Comparison of ENCODE assay signal across 7 cellular contexts in the genomic region with DNA sequence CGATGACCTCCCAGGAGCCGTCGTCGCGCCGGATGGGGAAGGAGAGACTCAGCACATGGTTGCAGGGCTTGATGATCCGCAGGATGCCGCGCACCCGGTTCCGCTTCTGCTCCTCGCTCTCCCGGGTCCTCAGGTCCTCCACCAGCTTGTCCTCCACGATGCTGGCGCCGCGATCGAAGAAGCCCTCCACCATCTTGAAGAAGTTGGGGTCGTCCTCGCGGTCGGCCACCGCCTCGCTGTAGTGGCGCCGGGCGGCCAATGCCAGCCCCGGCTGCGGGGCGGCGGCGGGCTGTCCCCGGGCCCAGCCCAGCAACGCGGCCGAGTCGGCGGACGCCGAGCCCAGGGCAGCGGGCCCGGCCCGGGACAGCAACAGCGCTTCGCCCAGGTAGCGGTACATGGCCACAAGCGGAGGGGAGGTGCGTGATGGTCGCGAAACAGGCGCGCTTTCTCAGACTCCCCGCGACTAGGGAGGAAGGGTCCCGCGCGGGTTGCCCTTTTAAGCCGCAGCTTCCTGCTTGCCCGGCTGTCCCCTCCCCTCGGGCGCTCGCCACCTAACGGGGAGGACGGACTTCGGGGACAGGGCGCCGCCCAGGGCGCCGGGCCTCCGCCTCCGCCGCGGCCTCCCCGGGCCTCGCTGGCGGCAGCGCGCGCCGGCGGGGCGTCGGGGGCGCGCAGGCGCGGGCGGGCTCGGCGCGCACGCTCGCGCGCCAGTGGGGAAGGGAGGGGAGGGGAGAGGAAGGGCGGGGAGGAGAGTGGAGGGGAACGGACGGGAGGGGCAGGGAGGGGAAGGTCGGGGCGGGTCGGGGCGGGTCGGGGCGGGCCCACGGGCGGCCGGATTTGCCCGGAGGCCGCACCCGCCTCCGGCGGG. TPM values are rescaled to one million over a fixed set of nuclear protein-coding genes. Genes with fewer than 3 reads are reported as not detected.
DNase-seq lines count a peak whose midpoint lies in the region; ATAC-seq, FAIRE-seq and TF ChIP-seq lines count a peak whose summit lies in the region.

TSS of gene GLUD1 (minus strand) at position 471 of the 868 bp plus-strand sequence. CDS start at position 397, 74 bp downstream.
A gene with protein sequence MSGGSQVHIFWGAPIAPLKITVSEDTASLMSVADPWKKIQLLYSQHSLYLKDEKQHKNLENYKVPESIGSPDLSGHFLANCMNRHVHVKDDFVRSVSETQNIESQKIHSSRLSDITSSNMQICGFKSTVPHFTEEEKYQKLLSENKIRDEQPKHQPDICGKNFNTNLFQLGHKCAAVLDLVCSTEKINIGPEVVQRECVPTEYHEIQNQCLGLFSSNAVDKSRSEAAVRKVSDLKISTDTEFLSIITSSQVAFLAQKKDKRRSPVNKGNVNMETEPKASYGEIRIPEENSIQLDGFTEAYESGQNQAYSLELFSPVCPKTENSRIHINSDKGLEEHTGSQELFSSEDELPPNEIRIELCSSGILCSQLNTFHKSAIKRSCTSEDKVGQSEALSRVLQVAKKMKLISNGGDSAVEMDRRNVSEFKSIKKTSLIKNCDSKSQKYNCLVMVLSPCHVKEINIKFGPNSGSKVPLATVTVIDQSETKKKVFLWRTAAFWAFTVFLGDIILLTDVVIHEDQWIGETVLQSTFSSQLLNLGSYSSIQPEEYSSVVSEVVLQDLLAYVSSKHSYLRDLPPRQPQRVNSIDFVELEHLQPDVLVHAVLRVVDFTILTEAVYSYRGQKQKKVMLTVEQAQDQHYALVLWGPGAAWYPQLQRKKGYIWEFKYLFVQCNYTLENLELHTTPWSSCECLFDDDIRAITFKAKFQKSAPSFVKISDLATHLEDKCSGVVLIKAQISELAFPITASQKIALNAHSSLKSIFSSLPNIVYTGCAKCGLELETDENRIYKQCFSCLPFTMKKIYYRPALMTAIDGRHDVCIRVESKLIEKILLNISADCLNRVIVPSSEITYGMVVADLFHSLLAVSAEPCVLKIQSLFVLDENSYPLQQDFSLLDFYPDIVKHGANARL (plus strand): TSS at position 834 of the 868 bp plus-strand sequence. CDS start 56,149 bp downstream, outside the sequence.

- DNase-seq in GM13977 (ENCODE audit: low spot score) (peak; percentile 95), NCI-H1436 treated with DMSO at 0.1 percent for 48 hours (lab: John Stamatoyannopoulos, UW) (peak; percentile 56), T-helper 22 cell (ENCODE audit: low read depth) (peak; percentile 80), astrocyte (ENCODE audit: low read depth) (peak; percentile 78), hepatocyte (ENCODE audit: low spot score) (peak; percentile 96), retina (peak; percentile 89)

- peaks cover 21% of the 10 kb centered on the region for H3K4me1 Mint-ChIP-seq in astrocyte (ENCODE audit: low read depth, unreplicated experiment)

- peaks cover 22% of the 10 kb centered on the region for H3K4me1 ChIP-seq in astrocyte (ENCODE audit: insufficient read depth, low read length)
- H3K4me1 ChIP-seq in hepatocyte (ENCODE audit: insufficient read depth): peaks cover 34% of the 10 kb centered on the region

- H3K36me3 ChIP-seq in astrocyte (ENCODE audit: insufficient read depth, low read length) (no peaks in the 10 kb centered on the region), hepatocyte (replicated peaks; ENCODE audit: insufficient read depth, low read depth) (no peaks in the 10 kb centered on the region)

- peak within 1 kb of the TSS; percentile 88 for H2AFZ ChIP-seq in astrocyte (ENCODE audit: low read depth, low read length)
- peak within 1 kb of the TSS; percentile 87 for H2AFZ ChIP-seq in hepatocyte

- peaks cover 75% of the 10 kb centered on the region for H3K79me2 ChIP-seq in astrocyte (ENCODE audit: insufficient read depth, low read length)
- H3K79me2 ChIP-seq in hepatocyte: peaks cover 85% of the 10 kb centered on the region

- H3K27me3 ChIP-seq in astrocyte (ENCODE audit: insufficient read depth, low read length): no peaks in the 10 kb centered on the region
- no peaks in the 10 kb centered on the region for H3K27me3 ChIP-seq in hepatocyte

- H3K9me3 Mint-ChIP-seq in astrocyte (ENCODE audit: unreplicated experiment): no peaks in the 10 kb centered on the region

- WGBS in hepatocyte (ENCODE audit: low lambda C conversion rate, missing lambda C conversion rate): under 1% methylated on average over 47 of the region's 112 CpGs

- H3K4me3 Mint-ChIP-seq in astrocyte (ENCODE audit: unreplicated experiment): peak within 1 kb of the TSS; percentile 92

- no peaks in the 10 kb centered on the region for H3K9me3 ChIP-seq in astrocyte (ENCODE audit: insufficient read depth, low read depth, low read length)
- no peaks in the 10 kb centered on the region for H3K9me3 ChIP-seq in hepatocyte (ENCODE audit: low read depth)

- peak within 1 kb of the TSS; percentile 85 for H3K4me3 ChIP-seq in astrocyte (ENCODE audit: insufficient read depth, low read depth, low read length)
- H3K4me3 ChIP-seq in hepatocyte: peak within 1 kb of the TSS; percentile 88

- peak; percentile 68 for ATAC-seq in HG02759 (IDR thresholded peaks at IDR 0.05; ENCODE audit: unreplicated experiment)

- H3K27ac Mint-ChIP-seq in astrocyte (ENCODE audit: unreplicated experiment): peak within 1 kb of the TSS; percentile 89

- H3K9ac ChIP-seq in astrocyte (ENCODE audit: low read length): peak within 1 kb of the TSS; percentile 94

- TF ChIP-seq CTCF in GM13977 (IDR thresholded peaks at IDR 0.05; ENCODE audit: extremely low read depth, insufficient read depth, missing control alignments): no peak
- no peak for TF ChIP-seq CTCF in astrocyte (IDR thresholded peaks at IDR 0.05; ENCODE audit: insufficient read depth, low read depth, low read length)
- TF ChIP-seq CTCF in hepatocyte (IDR thresholded peaks at IDR 0.05; ENCODE audit: poor library complexity): no peak

- H3K27ac ChIP-seq in astrocyte (ENCODE audit: low read depth, low read length) (peak within 1 kb of the TSS; percentile 90), hepatocyte (peak within 1 kb of the TSS; percentile 99)

- peaks cover 3% of the 10 kb centered on the region for H3K36me3 Mint-ChIP-seq in astrocyte (ENCODE audit: low read depth, unreplicated experiment)

- H3K27me3 Mint-ChIP-seq in astrocyte (ENCODE audit: low read depth, unreplicated experiment): no peaks in the 10 kb centered on the region

- peak within 1 kb of the TSS; percentile 94 for H3K4me2 ChIP-seq in astrocyte (ENCODE audit: low read length)
- H3K4me2 ChIP-seq in hepatocyte: peak within 1 kb of the TSS; percentile 96

- no peak for FAIRE-seq in astrocyte (lab: Jason Lieb, UNC)

- no peaks in the 10 kb centered on the region for H3K9me2 ChIP-seq in hepatocyte (replicated peaks; ENCODE audit: insufficient read depth)

- H4K20me1 ChIP-seq in astrocyte (ENCODE audit: insufficient read depth, low read length) (peaks cover 39% of the 10 kb centered on the region), hepatocyte (ENCODE audit: insufficient read depth, poor library complexity, severe bottlenecking) (peaks cover 33% of the 10 kb centered on the region)

- in situ Hi-C loops in GM13977 (cut with MboI; ENCODE audit: low pct_unique_long_range_greater_than_20kb, low sequenced_read_pairs, unreplicated experiment): no loop called here

RNA-seq across cellular contexts. Expression of gene GLUD1, which starts in this region (rescaled TPM):
- 93.1 and 96.6 TPM in 2 replicates for total RNA-seq in astrocyte
- total RNA-seq in hepatocyte: 695 and 698 TPM in 2 replicates
- 100 and 178 TPM in 2 replicates for polyA plus RNA-seq in hepatocyte

RNA-seq across cellular contexts. Expression of the second gene that starts in this region (rescaled TPM):
- total RNA-seq in astrocyte: 23.2 TPM in 2 replicates
- total RNA-seq in hepatocyte: 43.3 and 44.5 TPM in 2 replicates
- polyA plus RNA-seq in hepatocyte: 21.5 and 22.9 TPM in 2 replicates

Comparison
In these comparisons a context has a peak if more than half of its experiments do, and no peak if none do; other contexts are left out.
1. Peak in every context shown above with its lines: DNase-seq, ATAC-seq, H3K4me3 ChIP-seq and H3K27ac ChIP-seq.